In genomic region chr4:79987401-79987800, GRCh38 we compare ENCODE assay signal across 1 cellular context.
TF ChIP-seq lines count a peak whose summit lies in the region.

No MANE protein-coding gene starts in this region.

TF ChIP-seq in GM23338, 12 proteins besides CTCF, POLR2A, EP300 and RAD21 (continued from another document):
- TF ChIP-seq REST (IDR thresholded peaks at IDR 0.05; ENCODE audit: unreplicated experiment) (no peak), STAT1 (IDR thresholded peaks at IDR 0.05; ENCODE audit: unreplicated experiment) (no peak), POLR2AphosphoS5 (IDR thresholded peaks at IDR 0.05; ENCODE audit: low read depth) (no peak), ETS1 (IDR thresholded peaks at IDR 0.05) (no peak), NANOG (IDR thresholded peaks at IDR 0.05; ENCODE audit: borderline replicate concordance) (no peak), EZH2 (IDR thresholded peaks at IDR 0.05; ENCODE audit: low read depth, unreplicated experiment) (no peak)
